ENCODE assay signal across 15 cellular contexts in genomic region chr11:46270707-46271106, GRCh38.
"Had no signal": no experiment of that assay in that cellular context is flagged by ENCODE, and none has a peak within 500 bp of the region (broad histone marks: within the 10 kb centered on the region; RNA-seq: fewer than 3 reads in every experiment).

No MANE protein-coding gene starts in this region.

- H3K9me3 ChIP-seq: adrenal gland, gastroesophageal sphincter, neutrophil, right atrium auricular region, thyroid gland, uterus had no signal

- ATAC-seq: gastroesophageal sphincter had no signal

- H3K27ac ChIP-seq: coronary artery, gastroesophageal sphincter, neutrophil, right atrium auricular region, thyroid gland had no signal

- H3K4me3 ChIP-seq: adrenal gland, coronary artery, gastroesophageal sphincter, right atrium auricular region, skin epidermis, thyroid gland, uterus had no signal

- DNase-seq: activated naive CD4-positive, alpha-beta T cell treated with anti-CD3 and anti-CD28 coated beads, Interleukin-2, amount 50 U/mL, for 16 hours; activated T-cell treated with anti-CD3 and anti-CD28 coated beads, Interleukin-2, amount 50 U/mL, for 1 hour; adrenal gland; caudate nucleus; effector CD8-positive, alpha-beta T cell; hippocampal formation; kidney glomerular epithelial cell; stimulated activated CD4-positive, alpha-beta T cell treated with anti-CD3 and anti-CD28 coated beads, Interleukin-4, amount 100 ng/mL, for 4 hours; thyroid gland; uterus had no signal

- H3K27me3 ChIP-seq: adrenal gland, right atrium auricular region, thyroid gland, uterus had no signal

- H3K36me3 ChIP-seq: adrenal gland, gastroesophageal sphincter, neutrophil, right atrium auricular region, thyroid gland, uterus had no signal
